In the genomic region with DNA sequence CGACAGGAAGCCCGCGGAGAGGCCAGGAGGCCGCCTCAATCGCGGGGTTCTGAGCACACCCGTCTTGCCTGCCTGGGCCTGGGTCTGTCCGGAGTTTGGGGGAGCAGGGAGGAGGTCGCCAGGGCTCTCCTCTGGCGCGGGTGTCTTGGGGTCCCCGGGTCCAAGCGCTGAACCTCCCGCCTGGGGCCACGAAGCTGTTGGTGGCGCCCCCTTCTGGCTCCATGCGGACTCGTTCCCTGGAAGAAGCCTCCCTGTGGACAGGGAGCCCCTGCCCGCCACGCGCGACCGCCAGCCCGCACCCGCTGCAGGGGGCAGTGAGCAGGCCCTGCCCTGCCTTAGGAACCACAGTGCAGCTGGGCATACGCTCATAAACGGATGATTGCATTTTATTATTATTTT, we compare ENCODE assay signal across 14 cellular contexts. TPM values are rescaled to one million over a fixed set of nuclear protein-coding genes. Genes with fewer than 3 reads are reported as not detected.
DNase-seq lines count a peak whose midpoint lies in the region; ATAC-seq and TF ChIP-seq lines count a peak whose summit lies in the region.
"Had no signal": no experiment of that assay in that cellular context is flagged by ENCODE, and none has a peak within 500 bp of the region (broad histone marks: within the 10 kb centered on the region; RNA-seq: fewer than 3 reads in every experiment).

No MANE protein-coding gene starts in this region.

- H3K9me2 ChIP-seq in HCT116 (ENCODE audit: insufficient read depth) = no peaks in the 10 kb centered on the region

- H3K4me3 Mint-ChIP-seq in CD14-positive monocyte = no peak overlapping the region
- H3K4me3 Mint-ChIP-seq: activated CD4-positive, alpha-beta T cell treated with anti-CD3 and anti-CD28 coated beads, Interleukin-2, amount 10 ng/mL, durations not matched to agents 7 days and 5 days; immature natural killer cell had no signal

- H3K27me3 Mint-ChIP-seq in CD14-positive monocyte (ENCODE audit: low read depth in 3 of 3) = peaks cover 2 to 6% (median 3%) of the 10 kb centered on the region in 3 donors

- peak; percentile 26 for TF ChIP-seq RAD21 in HCT116 (IDR thresholded peaks at IDR 0.05; ENCODE audit: low read depth)

- H3K4me2 ChIP-seq in HCT116 (ENCODE audit: low read length) (no peak overlapping the region), osteoblast (ENCODE audit: insufficient read depth, low read length) (no peak overlapping the region)

- H3K27ac ChIP-seq in HCT116 (ENCODE audit: low read depth, low read length) = no peak overlapping the region
- H3K27ac ChIP-seq in brain microvascular endothelial cell = no peak overlapping the region
- no peak overlapping the region for H3K27ac ChIP-seq in osteoblast (ENCODE audit: low read depth, low read length)
- H3K27ac ChIP-seq: skin epidermis had no signal

- DNase-seq in CD14-positive monocyte (ENCODE audit: low spot score) (no peak), HCT116 (ENCODE audit: low read depth, low spot score) (no peak), brain microvascular endothelial cell (no peak), osteoblast (ENCODE audit: insufficient read length, low spot score, missing footprints) (peak; percentile 62), cerebellar nuclear complex (lab: John Stamatoyannopoulos, UW) (no peak), NOMO-1 treated with DMSO at 0.1 percent for 48 hours (lab: John Stamatoyannopoulos, UW; ENCODE audit: unreplicated experiment) (no peak)
- DNase-seq: activated CD4-positive, alpha-beta T cell treated with anti-CD3 and anti-CD28 coated beads, Interleukin-2, amount 10 ng/mL, durations not matched to agents 7 days and 5 days; amygdala; immature natural killer cell; NCI-H1048; NCI-H524 had no signal

- no peak overlapping the region for H3K9ac ChIP-seq in HCT116 (ENCODE audit: low read length)

- TF ChIP-seq POLR2A in HCT116 (IDR thresholded peaks at IDR 0.05; ENCODE audit: borderline replicate concordance, extremely low read depth, insufficient read depth, insufficient read length) = no peak

- peaks cover 0 to 11% (median 1%) of the 10 kb centered on the region in 7 donors for H3K9me3 Mint-ChIP-seq in CD14-positive monocyte
- H3K9me3 Mint-ChIP-seq: activated CD4-positive, alpha-beta T cell treated with anti-CD3 and anti-CD28 coated beads, Interleukin-2, amount 10 ng/mL, durations not matched to agents 7 days and 5 days; immature natural killer cell had no signal

- peak; percentile 26 for TF ChIP-seq CTCF in CD14-positive monocyte (IDR thresholded peaks at IDR 0.05)
- peak in 2 of 3 experiments; percentile 52 to 67; a peak in 4 of 6 replicates for TF ChIP-seq CTCF in HCT116 (IDR thresholded peaks at IDR 0.05 in 2 of 3, conservative IDR thresholded peaks at IDR 0.05 in 1 of 3; ENCODE audit: borderline replicate concordance in 1 of 3, insufficient read depth in 1 of 3, low read depth in 2 of 3, low read length in 2 of 3)
- TF ChIP-seq CTCF in brain microvascular endothelial cell (IDR thresholded peaks at IDR 0.05; ENCODE audit: low read depth, low read length, missing control alignments) = peak; percentile 30
- peak; percentile 14 for TF ChIP-seq CTCF in osteoblast (IDR thresholded peaks at IDR 0.05; ENCODE audit: extremely low read depth, low read depth, low read length)

- H3K4me3 ChIP-seq in HCT116 (replicated peaks in 1 of 2; ENCODE audit: low read depth in 1 of 2, low read length in 2 of 2) = no peak overlapping the region
- no peak overlapping the region for H3K4me3 ChIP-seq in brain microvascular endothelial cell (ENCODE audit: low read depth, low read length)
- H3K4me3 ChIP-seq in osteoblast (ENCODE audit: insufficient read depth, low read length) = no peak overlapping the region
- H3K4me3 ChIP-seq: GM12878, skin epidermis had no signal

- RAD21 ChIA-PET in HCT116 (lab: Charles Lee; ENCODE audit: low non-redundant PET in 1 of 2, low total read pairs in 2 of 2, uncharacterized antibody in 2 of 2, unreplicated experiment in 2 of 2) = no interaction called here

- H3K36me3 Mint-ChIP-seq in CD14-positive monocyte = no peaks in the 10 kb centered on the region
- H3K36me3 Mint-ChIP-seq: immature natural killer cell had no signal

- BruUV-seq in HCT116 (replicated peaks; lab: Mats Ljungman, UMichigan) = no TSS peak

- peaks cover 24% of the 10 kb centered on the region for H3K4me1 Mint-ChIP-seq in CD14-positive monocyte

- H3K27me3 ChIP-seq in HCT116 (ENCODE audit: insufficient read depth, low read length) = no peaks in the 10 kb centered on the region
- H3K27me3 ChIP-seq in brain microvascular endothelial cell (replicated peaks) = no peaks in the 10 kb centered on the region
- no peaks in the 10 kb centered on the region for H3K27me3 ChIP-seq in osteoblast (ENCODE audit: insufficient read depth, low read length)

- POLR2A ChIA-PET in HCT116 (lab: Charles Lee) = no interaction called here

- H3K79me2 ChIP-seq in HCT116 (ENCODE audit: insufficient read depth, low read length) = no peaks in the 10 kb centered on the region
- H3K79me2 ChIP-seq in osteoblast (ENCODE audit: insufficient read depth, low read length) = no peaks in the 10 kb centered on the region

- intact Hi-C loops in CD14-positive monocyte (cut with micrococcal nuclease) (no loop called here), HCT116 (cut with micrococcal nuclease) (no loop called here)

- CTCF ChIA-PET in HCT116 (lab: Charles Lee) = interaction anchor here (1.0 kb wide), 1 partner anchor 45 kb away, joined by 3 read pairs; the partner anchor contains the start of gene MCUR1

- H3K36me3 ChIP-seq in HCT116 (ENCODE audit: control insufficient read depth in 1 of 2, insufficient read depth in 2 of 2, low read length in 2 of 2) (no peaks in the 10 kb centered on the region), brain microvascular endothelial cell (replicated peaks) (no peaks in the 10 kb centered on the region), osteoblast (ENCODE audit: insufficient read depth, low read length) (no peaks in the 10 kb centered on the region)

- H3K4me1 ChIP-seq in HCT116 (ENCODE audit: control insufficient read depth in 1 of 2, insufficient read depth in 2 of 2, low read length in 2 of 2) (peaks cover 3 to 20% of the 10 kb centered on the region in 2 experiments; a peak in 3 of 4 replicates), osteoblast (ENCODE audit: insufficient read depth, low read length) (peaks cover 18% of the 10 kb centered on the region)

- H4K20me1 ChIP-seq in HCT116 (ENCODE audit: insufficient read depth) (no peaks in the 10 kb centered on the region), osteoblast (ENCODE audit: insufficient read depth, low read length) (no peaks in the 10 kb centered on the region)

- no peaks in the 10 kb centered on the region for H3K9me3 ChIP-seq in HCT116 (ENCODE audit: control insufficient read depth in 1 of 2, insufficient read depth in 1 of 2, low read depth in 1 of 2, low read length in 2 of 2)
- H3K9me3 ChIP-seq in osteoblast (ENCODE audit: low read depth, low read length) = no peaks in the 10 kb centered on the region

- H2AFZ ChIP-seq in HCT116 (ENCODE audit: low read depth, low read length, poor library complexity, severe bottlenecking) = no peak overlapping the region
- no peak overlapping the region for H2AFZ ChIP-seq in osteoblast (ENCODE audit: low read length)

- H3K27ac Mint-ChIP-seq in CD14-positive monocyte = no peak overlapping the region
- H3K27ac Mint-ChIP-seq: activated CD4-positive, alpha-beta T cell treated with anti-CD3 and anti-CD28 coated beads, Interleukin-2, amount 10 ng/mL, durations not matched to agents 7 days and 5 days; immature natural killer cell had no signal

- in situ Hi-C loops in brain microvascular endothelial cell (cut with HindIII; ENCODE audit: low pct_ligation_motif_present, low sequenced_read_pairs) = no loop called here

- ATAC-seq in HCT116 = peak; percentile 45; the same call in 1 of the 2 replicates
- ATAC-seq in GM18870 (IDR thresholded peaks at IDR 0.05; ENCODE audit: unreplicated experiment) = no peak
- ATAC-seq: GM12878 had no signal

TF ChIP-seq in HCT116, 20 proteins besides CTCF, POLR2A, EP300 and RAD21 (continues in another document):
- TF ChIP-seq REST (IDR thresholded peaks at IDR 0.05; ENCODE audit: low read depth) = no peak

RNA-seq across cellular contexts. Expression of gene MCUR1, which starts 44.7 kb away (rescaled TPM):
- 1 to 10 TPM; 5.2 to 7.8 TPM for polyA plus RNA-seq in CD14-positive monocyte
- 33.2 TPM for total RNA-seq in HCT116 (2021; ENCODE audit: unreplicated experiment)
- polyA plus RNA-seq in HCT116 (2012) = 7.3 and 10.3 TPM in 2 replicates
- 13.6 and 14.8 TPM in 2 replicates for total RNA-seq in osteoblast

RNA-seq across cellular contexts. Expression of gene RANBP9, which starts 58.0 kb away (rescaled TPM):
- polyA plus RNA-seq in CD14-positive monocyte = 1 to 10 TPM; 1.8 to 2.0 TPM
- 48.0 TPM for total RNA-seq in HCT116 (2021; ENCODE audit: unreplicated experiment)
- polyA plus RNA-seq in HCT116 (2012) = 27.4 and 33.4 TPM in 2 replicates
- total RNA-seq in osteoblast = 53.9 and 55.1 TPM in 2 replicates
